In genomic region chr5:97547999-97548797, GRCh38 we compare ENCODE assay signal across 9 cellular contexts.
A peak's percentile ranks its signal among the peaks of the same experiment; 100 is the strongest.
DNase-seq lines count a peak whose midpoint lies in the region; ATAC-seq and FAIRE-seq lines count a peak whose summit lies in the region.
"Had no signal": no experiment of that assay in that cellular context is flagged by ENCODE, and none has a peak within 500 bp of the region (broad histone marks: within the 10 kb centered on the region; RNA-seq: fewer than 3 reads in every experiment).

No MANE protein-coding gene starts in this region.

- peak; percentile 88 for FAIRE-seq in colon (lab: Jason Lieb, UNC)

- DNase-seq in ELR (ENCODE audit: low read depth) (peak; percentile 31), cerebellum (ENCODE audit: low spot score) (no peak), islet precursor cell (no peak), NCI-H446 treated with DMSO at 0.1 percent for 48 hours (lab: John Stamatoyannopoulos, UW) (no peak), NCI-H1092 (lab: John Stamatoyannopoulos, UW) (no peak)
- DNase-seq: NCI-H446 had no signal

- peak; percentile 63 for ATAC-seq in GM19463 (IDR thresholded peaks at IDR 0.05; ENCODE audit: unreplicated experiment)
- ATAC-seq in HG03175 (IDR thresholded peaks at IDR 0.05; ENCODE audit: unreplicated experiment), result peak; percentile 90
